ENCODE assay signal across 8 cellular contexts in the genomic region with DNA sequence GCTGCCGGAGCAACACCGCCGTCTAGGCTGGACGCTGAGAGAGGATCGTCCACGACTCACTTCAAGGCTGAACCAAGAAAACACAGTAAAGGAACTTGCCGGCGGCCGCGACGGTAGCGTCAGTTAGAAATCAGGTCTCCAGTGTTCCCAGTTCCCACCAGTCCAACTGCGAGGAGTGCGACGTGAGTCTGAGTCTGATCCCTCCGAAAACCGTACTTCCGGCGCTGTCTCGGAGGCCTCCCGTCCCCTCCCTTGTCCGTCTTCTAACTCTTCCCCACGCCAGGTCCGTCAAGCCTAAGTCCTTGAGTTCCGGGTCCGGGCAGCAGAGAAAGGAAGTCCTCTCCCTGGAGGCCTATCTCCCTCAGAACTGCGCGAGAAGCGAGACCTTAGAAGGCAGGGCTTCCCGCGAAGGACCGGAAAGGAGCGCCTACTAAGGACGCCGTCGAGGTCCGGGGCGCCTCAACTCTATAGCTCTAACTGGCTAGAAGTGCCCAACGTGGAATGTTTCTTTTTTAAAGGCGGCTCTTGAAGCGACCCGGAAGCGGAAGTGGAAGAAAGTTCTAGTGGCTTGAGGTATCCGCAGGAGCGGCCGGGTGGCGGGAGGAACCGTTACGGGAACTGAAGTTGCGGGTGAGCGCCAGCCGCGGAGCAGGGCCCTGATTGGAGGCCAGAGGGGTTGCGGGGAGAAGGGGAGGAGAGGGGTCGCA. TPM values are rescaled to one million over a fixed set of nuclear protein-coding genes. Genes with fewer than 3 reads are reported as not detected.
DNase-seq lines count a peak whose midpoint lies in the region; ATAC-seq and TF ChIP-seq lines count a peak whose summit lies in the region.

A gene with protein sequence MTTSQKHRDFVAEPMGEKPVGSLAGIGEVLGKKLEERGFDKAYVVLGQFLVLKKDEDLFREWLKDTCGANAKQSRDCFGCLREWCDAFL (plus strand): TSS at position 563 of the 707 bp plus-strand sequence. CDS start 748 bp downstream, outside the sequence.
A gene with protein sequence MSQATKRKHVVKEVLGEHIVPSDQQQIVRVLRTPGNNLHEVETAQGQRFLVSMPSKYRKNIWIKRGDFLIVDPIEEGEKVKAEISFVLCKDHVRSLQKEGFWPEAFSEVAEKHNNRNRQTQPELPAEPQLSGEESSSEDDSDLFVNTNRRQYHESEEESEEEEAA (minus strand): TSS at position 217 of the 707 bp plus-strand sequence. CDS start 1,768 bp downstream, outside the sequence.

- H3K36me3 Mint-ChIP-seq in activated T-helper 17 cell treated with anti-CD3 and anti-CD28 coated beads, Interleukin-2, amount 50 U/mL, for 72 hours (ENCODE audit: low read depth) = peaks cover 88% of the 10 kb centered on the region
- H3K36me3 Mint-ChIP-seq in natural killer cell = no peaks in the 10 kb centered on the region

- H3K36me3 ChIP-seq in H7 (replicated peaks; ENCODE audit: control insufficient read depth, insufficient read depth, low read length) (peaks cover 37% of the 10 kb centered on the region), Loucy (ENCODE audit: insufficient read depth, low read length) (peaks cover 31% of the 10 kb centered on the region; the same call in 1 of the 2 replicates), RWPE2 (ENCODE audit: low read depth) (peaks cover 60% of the 10 kb centered on the region)

- H3K4me1 ChIP-seq in Loucy (ENCODE audit: insufficient read depth, low read length, poor library complexity, severe bottlenecking) (peaks cover 21% of the 10 kb centered on the region), RWPE2 (ENCODE audit: insufficient read depth, poor library complexity, severe bottlenecking) (peaks cover 6% of the 10 kb centered on the region)

- H3K27me3 ChIP-seq in H7 (ENCODE audit: control insufficient read depth, insufficient read depth, low read length) (no peaks in the 10 kb centered on the region), Loucy (ENCODE audit: insufficient read depth, low read length, poor library complexity, severe bottlenecking) (no peaks in the 10 kb centered on the region), RWPE2 (ENCODE audit: insufficient read depth, poor library complexity, severe bottlenecking) (no peaks in the 10 kb centered on the region)

- peak within 1 kb of the TSS; percentile 83 for H3K4me2 ChIP-seq in Loucy (ENCODE audit: low read depth, low read length, poor library complexity, severe bottlenecking)

- peak within 1 kb of the TSS; percentile 74 for H2AFZ ChIP-seq in Loucy (ENCODE audit: low read length)

- H3K79me2 ChIP-seq in Loucy (ENCODE audit: insufficient read depth, low read length) = peaks cover 59% of the 10 kb centered on the region

- H3K27ac Mint-ChIP-seq in activated T-helper 17 cell treated with anti-CD3 and anti-CD28 coated beads, Interleukin-2, amount 50 U/mL, for 72 hours = peak within 1 kb of the TSS; percentile 99
- peak within 1 kb of the TSS; percentile 99 for H3K27ac Mint-ChIP-seq in natural killer cell

- TF ChIP-seq CTCF in Loucy (conservative IDR thresholded peaks at IDR 0.05; ENCODE audit: low read length) = no peak
- TF ChIP-seq CTCF in RWPE2 (IDR thresholded peaks at IDR 0.05; ENCODE audit: poor library complexity, severe bottlenecking) = no peak
- TF ChIP-seq CTCF in natural killer cell (IDR thresholded peaks at IDR 0.05) = no peak

- intact Hi-C loops in natural killer cell (cut with micrococcal nuclease) = loop anchor here (1.0 to 5.0 kb wide), 4 partner anchors 19 to 390 kb away; a partner anchor contains a TSS

- peak within 1 kb of the TSS; percentile 80 for H3K27ac ChIP-seq in RWPE2 (ENCODE audit: poor library complexity, severe bottlenecking)

- H4K20me1 ChIP-seq in Loucy (ENCODE audit: insufficient read depth, low read length, poor library complexity, severe bottlenecking) = peaks cover 28% of the 10 kb centered on the region

- DNase-seq in EH (ENCODE audit: low read depth) (peak; percentile 98), H7 (peak; percentile 95), RWPE2 (ENCODE audit: low spot score) (peak; percentile 94), fibroblast of peridontal ligament (ENCODE audit: extremely low read depth) (peak; percentile 99), natural killer cell (peak; percentile 90)
- peak; percentile 87 to 99 (median 95) for DNase-seq in stimulated activated naive CD4-positive, alpha-beta T cell (lab: John Stamatoyannopoulos, UW)

- no peaks in the 10 kb centered on the region for H3K27me3 Mint-ChIP-seq in activated T-helper 17 cell treated with anti-CD3 and anti-CD28 coated beads, Interleukin-2, amount 50 U/mL, for 72 hours
- H3K27me3 Mint-ChIP-seq in natural killer cell (ENCODE audit: low read depth in 2 of 2) = no peaks in the 10 kb centered on the region

- H3K4me3 ChIP-seq in H7 (ENCODE audit: insufficient read depth, low read depth, low read length) = peak within 1 kb of the TSS; percentile 69
- H3K4me3 ChIP-seq in Loucy (ENCODE audit: low read length, poor library complexity, severe bottlenecking) = peak within 1 kb of the TSS; percentile 86
- peak within 1 kb of the TSS; percentile 69 for H3K4me3 ChIP-seq in RWPE2 (ENCODE audit: severe bottlenecking)

- H3F3A ChIP-seq in Loucy (ENCODE audit: low read depth) = no peaks in the 10 kb centered on the region; the same call in 1 of the 2 replicates

- peak within 1 kb of the TSS; percentile 100 for H3K4me3 Mint-ChIP-seq in activated T-helper 17 cell treated with anti-CD3 and anti-CD28 coated beads, Interleukin-2, amount 50 U/mL, for 72 hours
- H3K4me3 Mint-ChIP-seq in natural killer cell = peak within 1 kb of the TSS; percentile 99

- no peaks in the 10 kb centered on the region for H3K9me2 ChIP-seq in Loucy (replicated peaks; ENCODE audit: low read depth, low read length)

- H3K9ac ChIP-seq in Loucy (ENCODE audit: low read depth, low read length, poor library complexity, severe bottlenecking) = peak within 1 kb of the TSS; percentile 83

- H3K9me3 ChIP-seq in Loucy (ENCODE audit: insufficient read depth, low read depth, low read length) (no peaks in the 10 kb centered on the region), RWPE2 (ENCODE audit: severe bottlenecking) (no peaks in the 10 kb centered on the region)

- H3K4me1 Mint-ChIP-seq in activated T-helper 17 cell treated with anti-CD3 and anti-CD28 coated beads, Interleukin-2, amount 50 U/mL, for 72 hours = peaks cover 6% of the 10 kb centered on the region
- peaks cover 22 to 41% of the 10 kb centered on the region in 2 donors for H3K4me1 Mint-ChIP-seq in natural killer cell

- no peaks in the 10 kb centered on the region for H3K9me3 Mint-ChIP-seq in activated T-helper 17 cell treated with anti-CD3 and anti-CD28 coated beads, Interleukin-2, amount 50 U/mL, for 72 hours
- H3K9me3 Mint-ChIP-seq in natural killer cell = no peaks in the 10 kb centered on the region

- ATAC-seq in RWPE2 (ENCODE audit: low read depth) (peak; percentile 89), natural killer cell (peak; percentile 84 to 92 (median 85))
- peak; percentile 86 for ATAC-seq in activated T-helper 17 cell treated with anti-CD3 and anti-CD28 coated beads, Interleukin-2, amount 50 U/mL, for 72 hours (replicated peaks)

RNA-seq across cellular contexts. Expression of the first gene that starts in this region (rescaled TPM):
- 42.8 and 57.4 TPM in 2 replicates for total RNA-seq in H7 (2014; rRNA removed; shearing (Covaris generic))
- 100 to 1,000 TPM; 158 to 245 TPM for total RNA-seq in activated T-helper 17 cell treated with anti-CD3 and anti-CD28 coated beads, Interleukin-2, amount 50 U/mL, for 72 hours
- total RNA-seq in natural killer cell = 100 to 1,000 TPM in 1 of 3 donors, 10 to 100 TPM in 2; 87.8 to 107 (median 90.4) TPM

RNA-seq across cellular contexts. Expression of the second gene that starts in this region (rescaled TPM):
- 37.7 and 39.9 TPM in 2 replicates for total RNA-seq in H7 (2014; rRNA removed; shearing (Covaris generic))
- total RNA-seq in activated T-helper 17 cell treated with anti-CD3 and anti-CD28 coated beads, Interleukin-2, amount 50 U/mL, for 72 hours = 10 to 100 TPM; 47.6 to 66.3 TPM
- total RNA-seq in natural killer cell = 10 to 100 TPM; 49.9 to 74.2 (median 62.8) TPM

Comparison
In these comparisons a context has a peak if more than half of its experiments do, and no peak if none do; other contexts are left out.
1. Peak in every context shown above with its lines: DNase-seq, ATAC-seq, H3K4me3 ChIP-seq and H3K27ac ChIP-seq.